Comparison of ENCODE assay signal across 8 cellular contexts in genomic region chr20:59222239-59222981, GRCh38. TPM values are rescaled to one million over a fixed set of nuclear protein-coding genes. Genes with fewer than 3 reads are reported as not detected.
A peak's percentile ranks its signal among the peaks of the same experiment; 100 is the strongest.
DNase-seq lines count a peak whose midpoint lies in the region; ATAC-seq and TF ChIP-seq lines count a peak whose summit lies in the region.

No MANE protein-coding gene starts in this region.

- peak; percentile 89 to 90 for ATAC-seq in CD4-positive, CD25-positive, alpha-beta regulatory T cell (ENCODE audit: low read depth in 2 of 2)
- peak; percentile 85 for ATAC-seq in GM19463 (IDR thresholded peaks at IDR 0.05; ENCODE audit: unreplicated experiment)
- peak; percentile 85 for ATAC-seq in gastroesophageal sphincter

- peaks cover 18% of the 10 kb centered on the region for H3K4me1 ChIP-seq in CD4-positive, CD25-positive, alpha-beta regulatory T cell (ENCODE audit: control insufficient read depth, insufficient read depth, low read length, poor library complexity, severe bottlenecking)
- H3K4me1 ChIP-seq in SJCRH30 (peaks cover 14% of the 10 kb centered on the region), gastroesophageal sphincter (peaks cover 0 to 26% (median 8%) of the 10 kb centered on the region in 3 donors)

- peak overlapping the region; percentile 50 for H3K4me3 ChIP-seq in CD4-positive, CD25-positive, alpha-beta regulatory T cell (ENCODE audit: low read depth, low read length)
- H3K4me3 ChIP-seq in Jurkat, Clone E6-1 (ENCODE audit: low read length): peak overlapping the region; percentile 46
- H3K4me3 ChIP-seq in SJCRH30: peak overlapping the region; percentile 54
- peak overlapping the region; percentile 27 to 54 for H3K4me3 ChIP-seq in gastroesophageal sphincter

- no peaks in the 10 kb centered on the region for H3K27me3 ChIP-seq in CD4-positive, CD25-positive, alpha-beta regulatory T cell (ENCODE audit: control insufficient read depth, insufficient read depth, low read length)
- H3K27me3 ChIP-seq in SJCRH30 (no peaks in the 10 kb centered on the region), gastroesophageal sphincter (peaks cover 66% of the 10 kb centered on the region)

- no peaks in the 10 kb centered on the region for H3K9me3 ChIP-seq in CD4-positive, CD25-positive, alpha-beta regulatory T cell (ENCODE audit: control insufficient read depth in 2 of 2, low read length in 2 of 2)
- 0 out of 2 replicates have a peak, but pooled peaks cover under 1% of the 10 kb centered on the region for H3K9me3 ChIP-seq in SJCRH30 (replicated peaks)
- no peaks in the 10 kb centered on the region for H3K9me3 ChIP-seq in gastroesophageal sphincter

- peak overlapping the region; percentile 39 to 85 (median 83) for H3K4me3 Mint-ChIP-seq in CD4-positive, CD25-positive, alpha-beta regulatory T cell

- H3K36me3 Mint-ChIP-seq in CD4-positive, CD25-positive, alpha-beta regulatory T cell: peaks cover 23% of the 10 kb centered on the region

- peak; percentile 64 to 79 (median 78) for DNase-seq in CD4-positive, CD25-positive, alpha-beta regulatory T cell
- DNase-seq in Jurkat, Clone E6-1 (ENCODE audit: low read depth, low spot score): peak; percentile 57
- DNase-seq in SJCRH30 (peak; percentile 94 to 98), non-pigmented ciliary epithelial cell (ENCODE audit: low read depth) (peak; percentile 24), stromal cell of bone marrow (ENCODE audit: low read depth) (peak; percentile 41)
- peak; percentile 85 for DNase-seq in activated naive CD4-positive, alpha-beta T cell treated with Interleukin-2 at 50 U/mL for 16 hours

- H3K27ac Mint-ChIP-seq in CD4-positive, CD25-positive, alpha-beta regulatory T cell: peak overlapping the region; percentile 43 to 77 (median 71)

- TF ChIP-seq POLR2A in gastroesophageal sphincter (IDR thresholded peaks at IDR 0.05): no peak

- peak overlapping the region; percentile 31 for H3K27ac ChIP-seq in CD4-positive, CD25-positive, alpha-beta regulatory T cell (ENCODE audit: insufficient read depth, low read length, poor library complexity, severe bottlenecking)
- H3K27ac ChIP-seq in SJCRH30 (peak overlapping the region; percentile 64), gastroesophageal sphincter (peak overlapping the region in 2 of 4 donors; percentile 59 to 79)

- H3K27me3 Mint-ChIP-seq in CD4-positive, CD25-positive, alpha-beta regulatory T cell: no peaks in the 10 kb centered on the region

- TF ChIP-seq CTCF in gastroesophageal sphincter (IDR thresholded peaks at IDR 0.05): peak; percentile 83 to 98 (median 86)

- H3K4me1 Mint-ChIP-seq in CD4-positive, CD25-positive, alpha-beta regulatory T cell: peaks cover 18 to 34% (median 28%) of the 10 kb centered on the region in 4 donors

- WGBS in gastroesophageal sphincter (ENCODE audit: low coverage in 1 of 2), 2 donors: 0% methylated on average over 3 to 7 of the region's 47 CpGs

- H3K9me3 Mint-ChIP-seq in CD4-positive, CD25-positive, alpha-beta regulatory T cell: no peaks in the 10 kb centered on the region

- no peak for TF ChIP-seq EP300 in gastroesophageal sphincter (IDR thresholded peaks at IDR 0.05)

- H3K36me3 ChIP-seq in CD4-positive, CD25-positive, alpha-beta regulatory T cell (ENCODE audit: control insufficient read depth, insufficient read depth, low read length): peaks cover 61% of the 10 kb centered on the region
- H3K36me3 ChIP-seq in SJCRH30 (no peaks in the 10 kb centered on the region), gastroesophageal sphincter (no peaks in the 10 kb centered on the region)

RNA-seq across cellular contexts. Expression of gene ZNF831, which starts 58.8 kb away (rescaled TPM):
- total RNA-seq in CD4-positive, CD25-positive, alpha-beta regulatory T cell: 90.3 TPM
- polyA plus RNA-seq in CD4-positive, CD25-positive, alpha-beta regulatory T cell: 10 to 100 TPM; 15.9 to 22.1 (median 17.6) TPM
- polyA plus RNA-seq in Jurkat, Clone E6-1 (2012; ENCODE audit: insufficient read depth, insufficient read length): 0.76 TPM
- total RNA-seq in SJCRH30 (2014; rRNA removed; shearing (Covaris generic)): 0.58 and 0.59 TPM in 2 replicates
- 1 to 10 TPM in 1 of 4 donors, under 1 TPM in 3; 0.15 to 1.2 (median 0.37) TPM for total RNA-seq in gastroesophageal sphincter

Comparison
In these comparisons a context has a peak if more than half of its experiments do, and no peak if none do; other contexts are left out.
1. DNase-seq: peak in every context shown above with its lines; median percentile 96 in SJCRH30; 85 in activated naive CD4-positive, alpha-beta T cell treated with Interleukin-2 at 50 U/mL for 16 hours; 78 in CD4-positive, CD25-positive, alpha-beta regulatory T cell; 57 in Jurkat, Clone E6-1; 41 in stromal cell of bone marrow; 24 in non-pigmented ciliary epithelial cell.
2. RNA of gene ZNF831, which starts 58.8 kb away (total RNA-seq): 90.3 TPM in CD4-positive, CD25-positive, alpha-beta regulatory T cell (single experiment); 0.58 to 0.59 TPM in SJCRH30 and 0.15 to 1.2 TPM in gastroesophageal sphincter; every median in the first group is over 10 times any median in the second.
3. Peak in every context shown above with its lines, with median percentiles within 50 percentile points of each other: ATAC-seq and H3K4me3 ChIP-seq.